ENCODE assay signal across 11 cellular contexts in genomic region chr2:12928197-12928596, GRCh38.
DNase-seq lines count a peak whose midpoint lies in the region; ATAC-seq, FAIRE-seq and TF ChIP-seq lines count a peak whose summit lies in the region.
"Had no signal": no experiment of that assay in that cellular context is flagged by ENCODE, and none has a peak within 500 bp of the region (broad histone marks: within the 10 kb centered on the region; RNA-seq: fewer than 3 reads in every experiment).

No MANE protein-coding gene starts in this region.

- no peak overlapping the region for H3K4me3 ChIP-seq in BLaER1 treated with 17β-estradiol and CSF1 and Interleukin-3, amounts not matched to agents 10 nM and 100 nM
- H3K4me3 ChIP-seq in keratinocyte (ENCODE audit: control insufficient read depth in 2 of 3, extremely low read depth in 1 of 3, insufficient read depth in 2 of 3, low read depth in 1 of 3, low read length in 3 of 3): peak overlapping the region in 1 of 3 experiments; percentile 19
- H3K4me3 ChIP-seq in ovary: no peak overlapping the region

- no peaks in the 10 kb centered on the region for H3K36me3 Mint-ChIP-seq in activated T-helper 17 cell treated with anti-CD3 and anti-CD28 coated beads, Interleukin-2, amount 50 U/mL, for 72 hours (ENCODE audit: low read depth)

- no peak for TF ChIP-seq POLR2A in ovary (IDR thresholded peaks at IDR 0.05)

- peak; percentile 95 for FAIRE-seq in keratinocyte (lab: Jason Lieb, UNC)

- H3K27me3 ChIP-seq in BLaER1 treated with 17β-estradiol and CSF1 and Interleukin-3, amounts not matched to agents 10 nM and 100 nM: peaks cover 0 to 8% (median 0%) of the 10 kb centered on the region in 11 experiments; a peak in 2 of 22 replicates
- H3K27me3 ChIP-seq in keratinocyte (ENCODE audit: control insufficient read depth, extremely low read depth, insufficient read depth, low read length) (no peaks in the 10 kb centered on the region), ovary (no peaks in the 10 kb centered on the region)

- peaks cover 0 to 32% (median 31%) of the 10 kb centered on the region in 10 experiments; a peak in 16 of 20 replicates for H3K4me1 ChIP-seq in BLaER1 treated with 17β-estradiol and CSF1 and Interleukin-3, amounts not matched to agents 10 nM and 100 nM
- H3K4me1 ChIP-seq in keratinocyte (ENCODE audit: control insufficient read depth, extremely low read depth, insufficient read depth, low read length) (peaks cover 20% of the 10 kb centered on the region), ovary (ENCODE audit: insufficient read depth) (peaks cover 2% of the 10 kb centered on the region)

- H3K27me3 Mint-ChIP-seq in activated T-helper 17 cell treated with anti-CD3 and anti-CD28 coated beads, Interleukin-2, amount 50 U/mL, for 72 hours: no peaks in the 10 kb centered on the region

- no peak overlapping the region for H3K27ac Mint-ChIP-seq in activated T-helper 17 cell treated with anti-CD3 and anti-CD28 coated beads, Interleukin-2, amount 50 U/mL, for 72 hours

- no peaks in the 10 kb centered on the region for H3K36me3 ChIP-seq in BLaER1 treated with 17β-estradiol and CSF1 and Interleukin-3, amounts not matched to agents 10 nM and 100 nM
- H3K36me3 ChIP-seq in keratinocyte (ENCODE audit: control insufficient read depth in 2 of 2, extremely low read depth in 1 of 2, insufficient read depth in 2 of 2, low read length in 2 of 2): no peaks in the 10 kb centered on the region
- no peaks in the 10 kb centered on the region for H3K36me3 ChIP-seq in ovary

- no peaks in the 10 kb centered on the region for H4K20me1 ChIP-seq in BLaER1 treated with 17β-estradiol and CSF1 and Interleukin-3, amounts not matched to agents 10 nM and 100 nM
- H4K20me1 ChIP-seq in keratinocyte (ENCODE audit: control insufficient read depth, extremely low read depth, insufficient read depth, low read length): no peaks in the 10 kb centered on the region

- no peaks in the 10 kb centered on the region for H3K79me2 ChIP-seq in keratinocyte (ENCODE audit: control insufficient read depth, insufficient read depth, low read length)

- H3K4me3 Mint-ChIP-seq in activated T-helper 17 cell treated with anti-CD3 and anti-CD28 coated beads, Interleukin-2, amount 50 U/mL, for 72 hours: no peak overlapping the region

- intact Hi-C loops in ovary (cut with DNase I): loop anchor here in 1 of 4 donors (10.0 kb wide), 1 partner anchor 203 kb away; no protein-coding TSS in a partner anchor

- H2AFZ ChIP-seq in keratinocyte (ENCODE audit: control insufficient read depth, low read length): no peak overlapping the region

- dilution Hi-C loops in keratinocyte (cut with MboI; ENCODE audit: extremely low pct_ligation_motif_present, low sequenced_read_pairs): no loop called here

- H3K9me1 ChIP-seq in keratinocyte (ENCODE audit: control insufficient read depth, extremely low read depth, insufficient read depth, low read length): no peaks in the 10 kb centered on the region

- peaks cover 8 to 17% (median 13%) of the 10 kb centered on the region in 11 experiments; a peak in 19 of 22 replicates for H3K9me3 ChIP-seq in BLaER1 treated with 17β-estradiol and CSF1 and Interleukin-3, amounts not matched to agents 10 nM and 100 nM (replicated peaks in 1 of 11)
- H3K9me3 ChIP-seq in keratinocyte (ENCODE audit: control insufficient read depth, low read depth, low read length) (no peaks in the 10 kb centered on the region), ovary (no peaks in the 10 kb centered on the region)

- peak; percentile 23 for DNase-seq in HPDE6-E6E7 (ENCODE audit: extremely low spot score)
- no peak for DNase-seq in keratinocyte (ENCODE audit: low read depth, low spot score)
- DNase-seq in ovary: no peak
- no peak for DNase-seq in activated effector memory CD4-positive, alpha-beta T cell treated with anti-CD3 and anti-CD28 coated beads, Interleukin-2, amount 50 U/mL, for 16 hours
- DNase-seq: activated gamma-delta T cell treated with Interleukin-2 at 50 U/mL for 16 hours, KBM-7, NCI-H446 treated with DMSO at 0.1 percent for 48 hours, T1000 had no signal

- TF ChIP-seq CTCF in keratinocyte (optimal IDR thresholded peaks at IDR 0.05 in 1 of 3, IDR thresholded peaks at IDR 0.05 in 1 of 3, conservative IDR thresholded peaks at IDR 0.05 in 1 of 3; ENCODE audit: extremely low read depth in 1 of 3, insufficient read depth in 2 of 3, low read length in 3 of 3) (no peak), ovary (IDR thresholded peaks at IDR 0.05) (no peak)

- peak overlapping the region in 8 of 11 experiments; percentile 29 to 68 (median 56); a peak in 9 of 22 replicates for H3K4me2 ChIP-seq in BLaER1 treated with 17β-estradiol and CSF1 and Interleukin-3, amounts not matched to agents 10 nM and 100 nM
- peak overlapping the region; percentile 64 for H3K4me2 ChIP-seq in keratinocyte (ENCODE audit: control insufficient read depth, extremely low read depth, insufficient read depth, low read depth, low read length)

- H3K9ac ChIP-seq in BLaER1 treated with 17β-estradiol and CSF1 and Interleukin-3, amounts not matched to agents 10 nM and 100 nM: no peak overlapping the region
- H3K9ac ChIP-seq in keratinocyte (ENCODE audit: control insufficient read depth, extremely low read depth, insufficient read depth, low read length): no peak overlapping the region

- no peaks in the 10 kb centered on the region for H3K4me1 Mint-ChIP-seq in activated T-helper 17 cell treated with anti-CD3 and anti-CD28 coated beads, Interleukin-2, amount 50 U/mL, for 72 hours

- peak; percentile 88 for ATAC-seq in activated T-helper 17 cell treated with anti-CD3 and anti-CD28 coated beads, Interleukin-2, amount 50 U/mL, for 72 hours (replicated peaks)
- ATAC-seq in GM18498 (IDR thresholded peaks at IDR 0.05; ENCODE audit: unreplicated experiment): no peak

- whole genome bisulfite sequencing in ovary, 3 donors: 70 to 80% (median 75%) methylated on average over 4 of the region's 4 CpGs

- H3K9me3 Mint-ChIP-seq in activated T-helper 17 cell treated with anti-CD3 and anti-CD28 coated beads, Interleukin-2, amount 50 U/mL, for 72 hours: no peaks in the 10 kb centered on the region

- H3K27ac ChIP-seq in BLaER1 treated with 17β-estradiol and CSF1 and Interleukin-3, amounts not matched to agents 10 nM and 100 nM: no peak overlapping the region
- no peak overlapping the region for H3K27ac ChIP-seq in keratinocyte (ENCODE audit: control insufficient read depth, insufficient read depth, low read length)
- no peak overlapping the region for H3K27ac ChIP-seq in ovary

- TF ChIP-seq EP300 in ovary (IDR thresholded peaks at IDR 0.05): no peak
